ENCODE assay signal across 13 cellular contexts in the genomic region with DNA sequence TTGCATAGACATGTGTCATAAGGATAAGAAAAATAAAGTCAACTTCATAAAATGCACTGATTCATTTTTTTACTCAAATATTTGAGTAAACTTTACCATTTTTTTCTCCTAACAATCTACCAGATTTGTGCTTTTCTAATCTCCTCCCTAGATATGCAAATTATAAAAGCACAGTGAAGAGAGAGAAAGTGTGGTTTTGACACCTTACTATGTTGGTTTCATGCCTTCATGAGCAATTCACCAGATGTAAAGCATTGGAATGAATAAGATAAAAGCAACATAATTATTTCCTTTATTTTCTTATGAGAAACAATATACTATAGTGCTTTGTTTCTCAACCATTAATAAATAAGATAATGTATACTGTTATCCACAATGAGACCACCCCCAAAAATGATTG.
DNase-seq lines count a peak whose midpoint lies in the region; ATAC-seq lines count a peak whose summit lies in the region.
"Had no signal": no experiment of that assay in that cellular context is flagged by ENCODE, and none has a peak within 500 bp of the region (broad histone marks: within the 10 kb centered on the region; RNA-seq: fewer than 3 reads in every experiment).

No MANE protein-coding gene starts in this region.

- peaks cover 0 to 4% (median 0%) of the 10 kb centered on the region in 11 donors for H3K9me3 Mint-ChIP-seq in naive thymus-derived CD4-positive, alpha-beta T cell

- H3K4me1 ChIP-seq in ACC112 (ENCODE audit: control insufficient read depth, insufficient read depth, low read length, unreplicated experiment): no peaks in the 10 kb centered on the region
- no peaks in the 10 kb centered on the region for H3K4me1 ChIP-seq in naive thymus-derived CD4-positive, alpha-beta T cell (ENCODE audit: control insufficient read depth in 2 of 2, insufficient read depth in 2 of 2, low read length in 2 of 2)
- H3K4me1 ChIP-seq: upper lobe of right lung had no signal

- H3K4me1 Mint-ChIP-seq in naive thymus-derived CD4-positive, alpha-beta T cell: no peaks in the 10 kb centered on the region

- H3K27me3 Mint-ChIP-seq in naive thymus-derived CD4-positive, alpha-beta T cell: no peaks in the 10 kb centered on the region

- no peak overlapping the region for H3K4me3 Mint-ChIP-seq in naive thymus-derived CD4-positive, alpha-beta T cell

- POLR2A ChIA-PET in naive thymus-derived CD4-positive, alpha-beta T cell (lab: Charles Lee): no interaction called here

- DNase-seq in COLO829 (ENCODE audit: low spot score): no peak
- DNase-seq in naive thymus-derived CD4-positive, alpha-beta T cell: no peak
- DNase-seq in 8988T: no peak
- DNase-seq in activated CD4-positive, alpha-beta T cell treated with anti-CD3 and anti-CD28 coated beads for 48 hours: no peak
- DNase-seq: DND-41, NCI-H187 treated with DMSO at 0.1 percent for 48 hours, retina, upper lobe of right lung had no signal

- H2AFZ ChIP-seq in ACC112 (ENCODE audit: low read length, unreplicated experiment): no peak overlapping the region
- H2AFZ ChIP-seq: hepatocyte had no signal

- H3K79me2 ChIP-seq in ACC112 (ENCODE audit: control insufficient read depth, insufficient read depth, low read length, unreplicated experiment): no peaks in the 10 kb centered on the region
- H3K79me2 ChIP-seq: hepatocyte had no signal

- no peaks in the 10 kb centered on the region for H3K36me3 Mint-ChIP-seq in naive thymus-derived CD4-positive, alpha-beta T cell

- H3K36me3 ChIP-seq in ACC112 (ENCODE audit: insufficient read depth, low read length): no peaks in the 10 kb centered on the region
- H3K36me3 ChIP-seq in naive thymus-derived CD4-positive, alpha-beta T cell (ENCODE audit: control insufficient read depth in 2 of 3, insufficient read depth in 3 of 3, low read length in 3 of 3): no peaks in the 10 kb centered on the region
- H3K36me3 ChIP-seq: upper lobe of right lung had no signal

- peak overlapping the region; percentile 42; the same call in 1 of the 2 replicates for H3K4me3 ChIP-seq in ACC112 (ENCODE audit: low read depth, low read length)
- H3K4me3 ChIP-seq in naive thymus-derived CD4-positive, alpha-beta T cell (ENCODE audit: low read length): no peak overlapping the region
- H3K4me3 ChIP-seq: hepatocyte, upper lobe of right lung had no signal

- H3K27ac Mint-ChIP-seq in naive thymus-derived CD4-positive, alpha-beta T cell: no peak overlapping the region

- no peaks in the 10 kb centered on the region for H3K27me3 ChIP-seq in ACC112 (ENCODE audit: insufficient read depth, low read length)
- H3K27me3 ChIP-seq in naive thymus-derived CD4-positive, alpha-beta T cell (ENCODE audit: control insufficient read depth in 2 of 2, insufficient read depth in 2 of 2, low read length in 2 of 2): no peaks in the 10 kb centered on the region
- H3K27me3 ChIP-seq: hepatocyte, upper lobe of right lung had no signal

- H3K27ac ChIP-seq in ACC112 (ENCODE audit: low read depth, low read length): no peak overlapping the region
- no peak overlapping the region for H3K27ac ChIP-seq in naive thymus-derived CD4-positive, alpha-beta T cell (ENCODE audit: low read depth, low read length)
- H3K27ac ChIP-seq: hepatocyte, upper lobe of right lung had no signal

- intact Hi-C loops in naive thymus-derived CD4-positive, alpha-beta T cell (cut with micrococcal nuclease): no loop called here

- H3K9me3 ChIP-seq in naive thymus-derived CD4-positive, alpha-beta T cell (ENCODE audit: control insufficient read depth in 2 of 3, low read length in 3 of 3): no peaks in the 10 kb centered on the region
- H3K9me3 ChIP-seq: upper lobe of right lung had no signal

- ATAC-seq in GM19438 (IDR thresholded peaks at IDR 0.05; ENCODE audit: low read depth, unreplicated experiment) (peak; percentile 77), HG02852 (IDR thresholded peaks at IDR 0.05; ENCODE audit: unreplicated experiment) (peak; percentile 88), HG03565 (IDR thresholded peaks at IDR 0.05; ENCODE audit: unreplicated experiment) (peak; percentile 98)
- ATAC-seq in naive thymus-derived CD4-positive, alpha-beta T cell: no peak
- ATAC-seq: upper lobe of right lung had no signal

- CTCF ChIA-PET in naive thymus-derived CD4-positive, alpha-beta T cell (lab: Charles Lee): interaction anchor here (0.6 kb wide), 1 partner anchor 8 kb away, joined by 3 read pairs; no protein-coding TSS in a partner anchor
